12 cellular contexts compared by ENCODE assay signal in the genomic region with DNA sequence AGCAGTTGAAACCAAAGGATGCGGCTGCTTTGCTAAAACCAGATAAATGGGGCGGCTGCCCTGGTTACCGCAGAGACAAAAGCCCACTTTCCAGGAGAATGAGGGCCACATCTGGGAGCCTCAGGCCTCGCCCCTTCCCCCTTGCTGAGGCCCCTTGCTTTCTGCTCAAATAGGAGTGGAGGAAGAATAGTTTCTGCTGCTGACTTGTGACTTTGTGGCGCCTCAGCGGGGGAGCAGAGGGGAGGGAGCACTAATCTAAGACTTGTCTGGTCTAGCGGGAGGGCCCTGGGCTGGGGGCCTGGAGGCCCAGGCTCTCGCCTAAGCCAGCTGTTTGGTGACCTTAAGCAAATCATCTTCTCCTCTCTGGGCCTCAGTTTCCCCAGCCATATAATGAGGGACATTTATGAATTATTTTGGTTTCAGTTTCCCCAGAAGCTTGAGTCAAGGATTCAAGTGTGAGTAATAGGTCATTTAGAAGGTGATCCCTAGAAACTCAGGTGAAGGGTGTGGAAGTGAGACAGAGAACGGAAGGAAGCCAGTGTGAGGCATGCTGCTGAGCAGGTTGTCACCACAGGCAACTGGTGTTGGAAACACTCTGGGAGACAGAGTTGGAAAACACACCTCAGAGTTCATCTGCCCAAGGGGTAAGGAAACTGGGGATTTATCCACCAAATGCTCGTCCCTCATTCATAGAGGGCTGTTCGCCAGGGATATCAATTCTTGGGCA. TPM values are rescaled to one million over a fixed set of nuclear protein-coding genes. Genes with fewer than 3 reads are reported as not detected.
A peak's percentile ranks its signal among the peaks of the same experiment; 100 is the strongest.
DNase-seq lines count a peak whose midpoint lies in the region; ATAC-seq and TF ChIP-seq lines count a peak whose summit lies in the region.
"Had no signal": no experiment of that assay in that cellular context is flagged by ENCODE, and none has a peak within 500 bp of the region (broad histone marks: within the 10 kb centered on the region; RNA-seq: fewer than 3 reads in every experiment).

No MANE protein-coding gene starts in this region.

- CTCF ChIA-PET in CD4-positive, alpha-beta memory T cell (lab: Charles Lee; ENCODE audit: partially characterized antibody): no interaction called here

- no peaks in the 10 kb centered on the region for H4K20me1 ChIP-seq in osteoblast (ENCODE audit: insufficient read depth, low read length)

- H3K36me3 ChIP-seq in CD4-positive, alpha-beta memory T cell (ENCODE audit: insufficient read depth, low read length): no peaks in the 10 kb centered on the region
- no peaks in the 10 kb centered on the region for H3K36me3 ChIP-seq in HUES6 (ENCODE audit: control insufficient read depth, insufficient read depth, low read length)
- H3K36me3 ChIP-seq in osteoblast (ENCODE audit: insufficient read depth, low read length): no peaks in the 10 kb centered on the region
- H3K36me3 ChIP-seq: MG63, neutrophil had no signal

- H3K79me2 ChIP-seq in osteoblast (ENCODE audit: insufficient read depth, low read length): no peaks in the 10 kb centered on the region

- peaks cover 40% of the 10 kb centered on the region for H3K4me1 ChIP-seq in CD4-positive, alpha-beta memory T cell (ENCODE audit: insufficient read depth, low read length)
- peaks cover 46% of the 10 kb centered on the region for H3K4me1 ChIP-seq in HUES6 (ENCODE audit: control insufficient read depth, insufficient read depth, low read length)
- H3K4me1 ChIP-seq in osteoblast (ENCODE audit: insufficient read depth, low read length): peaks cover 36% of the 10 kb centered on the region

- no peak overlapping the region for H3K4me2 ChIP-seq in osteoblast (ENCODE audit: insufficient read depth, low read length)

- no peak for TF ChIP-seq CTCF in mesothelial cell of epicardium (IDR thresholded peaks at IDR 0.05; ENCODE audit: unreplicated experiment)
- TF ChIP-seq CTCF in osteoblast (IDR thresholded peaks at IDR 0.05; ENCODE audit: extremely low read depth, low read depth, low read length): no peak

- no peaks in the 10 kb centered on the region for H3K36me3 Mint-ChIP-seq in CD4-positive, alpha-beta memory T cell
- H3K36me3 Mint-ChIP-seq in activated naive CD8-positive, alpha-beta T cell treated with anti-CD3 and anti-CD28 coated beads, Interleukin-2, amount 50 U/mL, for 24 hours (ENCODE audit: low read depth): no peaks in the 10 kb centered on the region
- no peaks in the 10 kb centered on the region for H3K36me3 Mint-ChIP-seq in mesothelial cell of epicardium

- no peak overlapping the region for H3K9ac ChIP-seq in HUES6 (ENCODE audit: low read length)

- no peak overlapping the region for H3K4me3 ChIP-seq in CD4-positive, alpha-beta memory T cell (ENCODE audit: low read length in 2 of 2)
- H3K4me3 ChIP-seq in HUES6 (ENCODE audit: low read depth, low read length) (no peak overlapping the region), osteoblast (ENCODE audit: insufficient read depth, low read length) (no peak overlapping the region)
- H3K4me3 ChIP-seq: MG63 had no signal

- no peaks in the 10 kb centered on the region for H3K27me3 Mint-ChIP-seq in CD4-positive, alpha-beta memory T cell
- peaks cover 4% of the 10 kb centered on the region for H3K27me3 Mint-ChIP-seq in activated naive CD8-positive, alpha-beta T cell treated with anti-CD3 and anti-CD28 coated beads, Interleukin-2, amount 50 U/mL, for 24 hours
- H3K27me3 Mint-ChIP-seq in mesothelial cell of epicardium (ENCODE audit: low read depth): peaks cover 6% of the 10 kb centered on the region

- no peak overlapping the region for H3K27ac ChIP-seq in CD4-positive, alpha-beta memory T cell (ENCODE audit: low read depth, low read length)
- peak overlapping the region; percentile 2; the same call in 1 of the 2 replicates for H3K27ac ChIP-seq in HUES6 (ENCODE audit: low read depth, low read length)
- no peak overlapping the region for H3K27ac ChIP-seq in osteoblast (ENCODE audit: low read depth, low read length)
- H3K27ac ChIP-seq: neutrophil had no signal

- POLR2A ChIA-PET in CD4-positive, alpha-beta memory T cell (lab: Charles Lee; ENCODE audit: partially characterized antibody): interaction anchor here (1.4 to 1.6 kb wide), 2 partner anchors 62 to 257 kb away, joined by 3 read pairs; no protein-coding TSS in a partner anchor

- no peaks in the 10 kb centered on the region for H3K27me3 ChIP-seq in CD4-positive, alpha-beta memory T cell (ENCODE audit: insufficient read depth, low read length)
- H3K27me3 ChIP-seq in HUES6 (ENCODE audit: control insufficient read depth, insufficient read depth, low read length): peaks cover 6% of the 10 kb centered on the region
- no peaks in the 10 kb centered on the region for H3K27me3 ChIP-seq in osteoblast (ENCODE audit: insufficient read depth, low read length)
- H3K27me3 ChIP-seq: MG63 had no signal

- intact Hi-C loops in CD4-positive, alpha-beta memory T cell (cut with micrococcal nuclease): no loop called here

- peak in 1 of 5 donors; percentile 8 for DNase-seq in CD4-positive, alpha-beta memory T cell
- no peak for DNase-seq in activated naive CD8-positive, alpha-beta T cell treated with anti-CD3 and anti-CD28 coated beads, Interleukin-2, amount 50 U/mL, for 24 hours
- DNase-seq in mesothelial cell of epicardium (ENCODE audit: low spot score in 2 of 2, unreplicated experiment in 2 of 2) (no peak), osteoblast (ENCODE audit: insufficient read length, low spot score, missing footprints) (no peak), NCI-H82 (lab: John Stamatoyannopoulos, UW) (no peak), NCI-H2196 treated with DMSO at 0.1 percent for 48 hours (lab: John Stamatoyannopoulos, UW; ENCODE audit: unreplicated experiment) (no peak)
- DNase-seq: head of caudate nucleus; MG63; stimulated activated CD4-positive, alpha-beta T cell treated with anti-CD3 and anti-CD28 coated beads, Interleukin-4, amount 100 ng/mL, for 1 hour had no signal

- peak overlapping the region; percentile 39 to 89 (median 81) for H3K27ac Mint-ChIP-seq in CD4-positive, alpha-beta memory T cell
- no peak overlapping the region for H3K27ac Mint-ChIP-seq in activated naive CD8-positive, alpha-beta T cell treated with anti-CD3 and anti-CD28 coated beads, Interleukin-2, amount 50 U/mL, for 24 hours
- peak overlapping the region; percentile 82 for H3K27ac Mint-ChIP-seq in mesothelial cell of epicardium

- H2AFZ ChIP-seq in osteoblast (ENCODE audit: low read length): no peak overlapping the region

- H3K4me1 Mint-ChIP-seq in CD4-positive, alpha-beta memory T cell: peaks cover 28 to 34% (median 33%) of the 10 kb centered on the region in 4 donors
- H3K4me1 Mint-ChIP-seq in activated naive CD8-positive, alpha-beta T cell treated with anti-CD3 and anti-CD28 coated beads, Interleukin-2, amount 50 U/mL, for 24 hours: peaks cover 24% of the 10 kb centered on the region
- H3K4me1 Mint-ChIP-seq in mesothelial cell of epicardium: peaks cover 38% of the 10 kb centered on the region

- H3K4me3 Mint-ChIP-seq in CD4-positive, alpha-beta memory T cell: peak overlapping the region in 7 of 8 donors; percentile 56 to 82 (median 70)
- H3K4me3 Mint-ChIP-seq in activated naive CD8-positive, alpha-beta T cell treated with anti-CD3 and anti-CD28 coated beads, Interleukin-2, amount 50 U/mL, for 24 hours: no peak overlapping the region
- no peak overlapping the region for H3K4me3 Mint-ChIP-seq in mesothelial cell of epicardium

- ATAC-seq in activated naive CD8-positive, alpha-beta T cell treated with anti-CD3 and anti-CD28 coated beads, Interleukin-2, amount 50 U/mL, for 24 hours: peak; percentile 45
- ATAC-seq in HG02840 (IDR thresholded peaks at IDR 0.05; ENCODE audit: low FRiP score, unreplicated experiment): no peak

- no peaks in the 10 kb centered on the region for H3K9me3 ChIP-seq in CD4-positive, alpha-beta memory T cell (ENCODE audit: control insufficient read depth in 1 of 2, low read length in 2 of 2)
- H3K9me3 ChIP-seq in HUES6 (ENCODE audit: control insufficient read depth, insufficient read depth, low read depth, low read length) (no peaks in the 10 kb centered on the region), osteoblast (ENCODE audit: low read depth, low read length) (no peaks in the 10 kb centered on the region)
- H3K9me3 ChIP-seq: MG63, neutrophil had no signal

- H3K9me3 Mint-ChIP-seq in CD4-positive, alpha-beta memory T cell: no peaks in the 10 kb centered on the region
- H3K9me3 Mint-ChIP-seq in activated naive CD8-positive, alpha-beta T cell treated with anti-CD3 and anti-CD28 coated beads, Interleukin-2, amount 50 U/mL, for 24 hours: no peaks in the 10 kb centered on the region
- no peaks in the 10 kb centered on the region for H3K9me3 Mint-ChIP-seq in mesothelial cell of epicardium

RNA-seq across cellular contexts. Expression of gene SMAD3, which starts 25.9 kb away (rescaled TPM):
- 100 to 1,000 TPM; 189 to 197 TPM for total RNA-seq in CD4-positive, alpha-beta memory T cell
- polyA plus RNA-seq in CD4-positive, alpha-beta memory T cell: 10 to 100 TPM; 14.6 to 31.9 TPM
- total RNA-seq in mesothelial cell of epicardium (89.9 to 96.2 TPM (median 90.7 TPM) in 3 replicates), osteoblast (41.8 and 60.1 TPM in 2 replicates)

Comparison
In these comparisons a context has a peak if more than half of its experiments do, and no peak if none do; other contexts are left out.
1. H3K4me3 Mint-ChIP-seq: peak in CD4-positive, alpha-beta memory T cell (7 of 8); none in activated naive CD8-positive, alpha-beta T cell treated with anti-CD3 and anti-CD28 coated beads, Interleukin-2, amount 50 U/mL, for 24 hours (single experiment) and mesothelial cell of epicardium (single experiment).